In the genomic region with DNA sequence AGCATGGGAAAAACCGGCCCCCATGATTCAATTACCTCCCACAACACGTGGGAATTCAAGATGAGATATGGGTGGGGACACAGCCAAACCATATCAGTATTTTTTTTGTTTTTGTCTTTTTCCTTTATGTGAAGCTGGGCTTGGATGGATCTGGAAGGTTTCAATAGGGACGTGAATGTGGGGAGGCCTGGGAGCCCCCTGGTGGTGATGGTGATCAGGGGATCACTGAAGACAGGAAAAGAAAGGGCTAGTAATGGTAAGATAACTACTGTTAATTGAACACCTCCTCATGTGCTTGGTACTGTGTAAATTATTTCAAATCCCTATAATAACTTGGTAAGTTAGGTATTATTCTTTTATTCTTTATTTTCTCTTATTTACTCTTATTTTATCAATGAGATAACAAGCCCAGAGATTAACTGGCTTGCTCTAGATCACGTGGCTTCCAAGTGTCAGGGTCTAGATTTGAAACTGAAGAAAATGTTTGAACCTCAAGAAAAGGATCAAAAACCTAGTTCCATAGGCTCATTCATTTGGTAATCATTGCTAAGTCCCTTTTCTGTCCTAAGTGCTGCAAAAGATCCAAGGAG, we compare ENCODE assay signal across 9 cellular contexts.
DNase-seq lines count a peak whose midpoint lies in the region; ATAC-seq, FAIRE-seq and TF ChIP-seq lines count a peak whose summit lies in the region.
"Had no signal": no experiment of that assay in that cellular context is flagged by ENCODE, and none has a peak within 500 bp of the region (broad histone marks: within the 10 kb centered on the region; RNA-seq: fewer than 3 reads in every experiment).

No MANE protein-coding gene starts in this region.

- no TSS peak for BruUV-seq in HepG2 (replicated peaks; lab: Mats Ljungman, UMichigan)

- H3K4me1 ChIP-seq in astrocyte (ENCODE audit: insufficient read depth, low read length) (peaks cover 6% of the 10 kb centered on the region), HepG2 (ENCODE audit: insufficient read depth, low read length) (no peaks in the 10 kb centered on the region)

- no peak overlapping the region for H3K4me3 Mint-ChIP-seq in astrocyte (ENCODE audit: unreplicated experiment)
- H3K4me3 Mint-ChIP-seq: naive thymus-derived CD8-positive, alpha-beta T cell had no signal

- WGBS in HepG2 (ENCODE audit: low lambda C conversion rate): 23% methylated on average over 4 of the region's 4 CpGs

- H3K27me3 ChIP-seq in astrocyte (ENCODE audit: insufficient read depth, low read length) (no peaks in the 10 kb centered on the region), HepG2 (ENCODE audit: control insufficient read depth in 1 of 2, insufficient read depth in 2 of 2, low read length in 2 of 2) (peaks cover 0 to 4% of the 10 kb centered on the region in 2 experiments; a peak in 2 of 5 replicates)

- no peaks in the 10 kb centered on the region for H3K36me3 ChIP-seq in astrocyte (ENCODE audit: insufficient read depth, low read length)
- no peaks in the 10 kb centered on the region for H3K36me3 ChIP-seq in HepG2 (replicated peaks in 1 of 2; ENCODE audit: control insufficient read depth in 1 of 2, insufficient read depth in 2 of 2, low read length in 2 of 2)

- H3K4me3 ChIP-seq in astrocyte (ENCODE audit: insufficient read depth, low read depth, low read length): no peak overlapping the region
- H3K4me3 ChIP-seq in HepG2 (replicated peaks in 1 of 3; ENCODE audit: insufficient read depth in 1 of 3, low read depth in 2 of 3, low read length in 3 of 3): no peak overlapping the region

- peaks cover 6% of the 10 kb centered on the region for H3K36me3 Mint-ChIP-seq in astrocyte (ENCODE audit: low read depth, unreplicated experiment)
- H3K36me3 Mint-ChIP-seq: naive thymus-derived CD8-positive, alpha-beta T cell had no signal

- no peak for FAIRE-seq in astrocyte (lab: Jason Lieb, UNC)
- peak; percentile 39 for FAIRE-seq in HepG2 (lab: Jason Lieb, UNC)

- peaks cover 13% of the 10 kb centered on the region for H3K4me1 Mint-ChIP-seq in astrocyte (ENCODE audit: low read depth, unreplicated experiment)
- H3K4me1 Mint-ChIP-seq: naive thymus-derived CD8-positive, alpha-beta T cell had no signal

- H3K27ac ChIP-seq in astrocyte (ENCODE audit: low read depth, low read length) (no peak overlapping the region), HepG2 (ENCODE audit: extremely low read length, insufficient read depth, low read length) (no peak overlapping the region)

- H3K79me2 ChIP-seq in astrocyte (ENCODE audit: insufficient read depth, low read length): no peaks in the 10 kb centered on the region
- H3K79me2 ChIP-seq in HepG2 (ENCODE audit: insufficient read depth, low read length): no peaks in the 10 kb centered on the region

- peak; percentile 85 for ATAC-seq in HepG2
- ATAC-seq in HG03135 (IDR thresholded peaks at IDR 0.05; ENCODE audit: unreplicated experiment): no peak
- ATAC-seq in GM19452 (IDR thresholded peaks at IDR 0.05; ENCODE audit: unreplicated experiment): no peak
- ATAC-seq: naive thymus-derived CD8-positive, alpha-beta T cell had no signal

- TF ChIP-seq RAD21 in HepG2 (CRISPR knock-in tag; IDR thresholded peaks at IDR 0.05): 0 out of 2 replicates have a peak, but pooled peaks have one; percentile 19

- DNase-seq in NCI-H2171 treated with DMSO at 0.1 percent for 48 hours (lab: John Stamatoyannopoulos, UW) (peak; percentile 26), NCI-H2171 (lab: John Stamatoyannopoulos, UW) (no peak), astrocyte (ENCODE audit: low read depth) (no peak), HepG2 (ENCODE audit: low spot score) (peak; percentile 30), NCI-H2107 (lab: John Stamatoyannopoulos, UW) (no peak)

- POLR2A ChIA-PET in HepG2 (lab: Yijun Ruan, JAX): no interaction called here

- H3K9ac ChIP-seq in astrocyte (ENCODE audit: low read length): no peak overlapping the region
- no peak overlapping the region for H3K9ac ChIP-seq in HepG2 (ENCODE audit: insufficient read depth, low read depth, low read length)

- H3K9me3 ChIP-seq in astrocyte (ENCODE audit: insufficient read depth, low read depth, low read length): no peaks in the 10 kb centered on the region
- H3K9me3 ChIP-seq in HepG2 (ENCODE audit: low read length): no peaks in the 10 kb centered on the region

- no peak overlapping the region for H2AFZ ChIP-seq in astrocyte (ENCODE audit: low read depth, low read length)
- H2AFZ ChIP-seq in HepG2 (ENCODE audit: low read length): no peak overlapping the region

- intact Hi-C loops in HepG2 (cut with micrococcal nuclease; ENCODE audit: unreplicated experiment): loop anchor here (2.0 kb wide), 1 partner anchor 278 kb away; no protein-coding TSS in a partner anchor

- TF ChIP-seq EP300 in HepG2 (IDR thresholded peaks at IDR 0.05; ENCODE audit: low read depth in 2 of 2, low read length in 2 of 2) (no peak), HepG2 (CRISPR knock-in tag; IDR thresholded peaks at IDR 0.05; ENCODE audit: borderline replicate concordance) (no peak)

- H4K20me1 ChIP-seq in astrocyte (ENCODE audit: insufficient read depth, low read length): no peaks in the 10 kb centered on the region
- H4K20me1 ChIP-seq in HepG2 (ENCODE audit: insufficient read depth, low read length): no peaks in the 10 kb centered on the region

- no peak for TF ChIP-seq POLR2A in HepG2 (IDR thresholded peaks at IDR 0.05; ENCODE audit: insufficient read depth in 1 of 2, low read depth in 2 of 2, low read length in 2 of 2)

- peaks cover 3% of the 10 kb centered on the region for H3K27me3 Mint-ChIP-seq in astrocyte (ENCODE audit: low read depth, unreplicated experiment)

- peaks cover 10% of the 10 kb centered on the region for H3K9me3 Mint-ChIP-seq in astrocyte (ENCODE audit: unreplicated experiment)

- CTCF ChIA-PET in HepG2 (lab: Yijun Ruan, JAX; ENCODE audit: low intra/inter-chr PET ratio, low total read pairs): interaction anchor here (1.4 to 2.5 kb wide), 2 partner anchors 278 to 431 kb away, joined by 4 to 30 read pairs; no protein-coding TSS in a partner anchor

- TF ChIP-seq CTCF in LNCAP (IDR thresholded peaks at IDR 0.05) (peak; percentile 71), astrocyte (IDR thresholded peaks at IDR 0.05; ENCODE audit: insufficient read depth, low read depth, low read length) (peak; percentile 51), HepG2 (CRISPR knock-in tag; IDR thresholded peaks at IDR 0.05) (peak; percentile 71)

- H3K4me2 ChIP-seq in astrocyte (ENCODE audit: low read length) (no peak overlapping the region), HepG2 (ENCODE audit: low read depth, low read length) (no peak overlapping the region)

- in situ Hi-C loops in HepG2 (cut with HindIII; ENCODE audit: extremely low pct_ligation_motif_present, low pct_unique_long_range_greater_than_20kb): loop anchor here (10.0 kb wide), 1 partner anchor 432 kb away; no protein-coding TSS in a partner anchor

- H3K27ac Mint-ChIP-seq in astrocyte (ENCODE audit: unreplicated experiment): no peak overlapping the region
- H3K27ac Mint-ChIP-seq: naive thymus-derived CD8-positive, alpha-beta T cell had no signal

TF ChIP-seq in HepG2, 621 proteins besides CTCF, POLR2A, EP300 and RAD21:
- TF ChIP-seq ZXDC (CRISPR knock-in tag; IDR thresholded peaks at IDR 0.05) (no peak), STAG1 (CRISPR knock-in tag; IDR thresholded peaks at IDR 0.05) (peak; percentile 50), SMC3 (IDR thresholded peaks at IDR 0.05; ENCODE audit: low read length) (peak; percentile 83)

Comparison
In these comparisons a context has a peak if more than half of its experiments do, and no peak if none do; other contexts are left out.
1. DNase-seq: peak in NCI-H2171 treated with DMSO at 0.1 percent for 48 hours (single experiment) and HepG2 (single experiment); none in NCI-H2171 (single experiment), astrocyte (single experiment) and NCI-H2107 (single experiment).
2. Peak in every context shown above with its lines, with median percentiles within 50 percentile points of each other: CTCF ChIP-seq.